Comparison of ENCODE assay signal across 23 cellular contexts in the genomic region with DNA sequence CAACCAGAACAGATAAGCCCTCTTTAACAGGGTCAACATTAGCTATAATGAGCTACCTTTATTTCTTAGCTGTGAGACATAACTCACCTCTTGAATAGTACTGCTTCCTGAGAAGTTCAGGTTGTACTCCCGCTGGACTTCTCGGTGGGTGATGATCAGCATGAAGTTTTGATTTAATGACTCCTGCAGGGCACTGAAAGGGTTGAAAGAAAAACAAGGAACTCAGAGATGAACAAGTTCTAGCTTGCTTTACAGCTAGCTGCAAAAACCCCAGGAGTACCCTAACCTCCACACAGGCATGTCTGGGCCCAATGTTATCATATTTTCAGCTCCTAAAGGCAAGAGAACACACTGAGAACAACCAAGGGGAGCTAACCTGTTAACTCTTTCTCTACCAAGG.
DNase-seq lines count a peak whose midpoint lies in the region; ATAC-seq, FAIRE-seq and TF ChIP-seq lines count a peak whose summit lies in the region.
"Had no signal": no experiment of that assay in that cellular context is flagged by ENCODE, and none has a peak within 500 bp of the region (broad histone marks: within the 10 kb centered on the region; RNA-seq: fewer than 3 reads in every experiment).

No MANE protein-coding gene starts in this region.

- DNase-seq in G401 (ENCODE audit: low spot score), result peak; percentile 27
- peak; percentile 54 for DNase-seq in NCI-H1105 (lab: John Stamatoyannopoulos, UW)
- peak; percentile 64 for DNase-seq in RWPE1 (ENCODE audit: low spot score)
- DNase-seq in foreskin keratinocyte, result peak; percentile 72 to 88
- no peak for DNase-seq in brain microvascular endothelial cell
- DNase-seq in esophagus muscularis mucosa (ENCODE audit: extremely low spot score), result no peak
- no peak for DNase-seq in HTR-8/SVneo (ENCODE audit: insufficient read length, low spot score)
- DNase-seq: activated CD4-positive, alpha-beta T cell treated with anti-CD3 and anti-CD28 coated beads for 36 hours; body of pancreas; CD4-positive, CD25-positive, alpha-beta regulatory T cell; DMS53; heart right ventricle; immature natural killer cell; NCI-H2029 treated with DMSO at 0.1 percent for 48 hours; NCI-H526 treated with DMSO at 0.1 percent for 48 hours; OCI-M1; SIG-M5; T-helper 1 cell; upper lobe of left lung had no signal

- ATAC-seq in foreskin keratinocyte (peak; percentile 96), GM19397 (IDR thresholded peaks at IDR 0.05; ENCODE audit: unreplicated experiment) (no peak)
- ATAC-seq: activated CD4-positive, alpha-beta T cell treated with anti-CD3 and anti-CD28 coated beads for 36 hours; body of pancreas; heart right ventricle had no signal

- POLR2A ChIA-PET in RWPE1 (lab: Yijun Ruan, JAX; ENCODE audit: low non-redundant PET), result no interaction called here

- H3K4me1 ChIP-seq in foreskin keratinocyte (peaks cover 19% of the 10 kb centered on the region), esophagus muscularis mucosa (peaks cover 0 to 27% (median 10%) of the 10 kb centered on the region in 4 donors)

- in situ Hi-C loops in G401 (cut with HindIII; ENCODE audit: low sequenced_read_pairs) (no loop called here), brain microvascular endothelial cell (cut with HindIII; ENCODE audit: low pct_ligation_motif_present, low sequenced_read_pairs) (no loop called here)

- TF ChIP-seq CTCF in RWPE1 (conservative IDR thresholded peaks at IDR 0.05; ENCODE audit: low read depth) (no peak), foreskin keratinocyte (conservative IDR thresholded peaks at IDR 0.05) (no peak), brain microvascular endothelial cell (IDR thresholded peaks at IDR 0.05; ENCODE audit: low read depth, low read length, missing control alignments) (no peak), esophagus muscularis mucosa (IDR thresholded peaks at IDR 0.05) (no peak)

- no peak for FAIRE-seq in HTR-8/SVneo (lab: Jason Lieb, UNC)
- FAIRE-seq: H54 had no signal

- no peaks in the 10 kb centered on the region for H3K27me3 ChIP-seq in foreskin keratinocyte
- H3K27me3 ChIP-seq in brain microvascular endothelial cell (replicated peaks), result no peaks in the 10 kb centered on the region
- no peaks in the 10 kb centered on the region for H3K27me3 ChIP-seq in esophagus muscularis mucosa
- H3K27me3 ChIP-seq: body of pancreas, heart right ventricle, neutrophil, upper lobe of left lung had no signal

- WGBS in esophagus muscularis mucosa, result 73% methylated on average over 2 of the region's 2 CpGs

- H3K4me3 ChIP-seq in brain microvascular endothelial cell (ENCODE audit: low read depth, low read length) (no peak overlapping the region), esophagus muscularis mucosa (no peak overlapping the region)
- H3K4me3 ChIP-seq: body of pancreas, coronary artery, heart right ventricle, upper lobe of left lung had no signal

- H3K36me3 ChIP-seq in brain microvascular endothelial cell (replicated peaks) (no peaks in the 10 kb centered on the region), esophagus muscularis mucosa (no peaks in the 10 kb centered on the region)
- H3K36me3 ChIP-seq: heart right ventricle, neutrophil, upper lobe of left lung had no signal

- TF ChIP-seq POLR2A in esophagus muscularis mucosa (IDR thresholded peaks at IDR 0.05; ENCODE audit: low read depth), result no peak

- TF ChIP-seq EP300 in esophagus muscularis mucosa (IDR thresholded peaks at IDR 0.05), result no peak

- no peaks in the 10 kb centered on the region for H3K9me3 ChIP-seq in esophagus muscularis mucosa
- H3K9me3 ChIP-seq: body of pancreas, heart right ventricle, neutrophil, upper lobe of left lung had no signal

- H3K27ac ChIP-seq in RWPE1 (no peak overlapping the region), foreskin keratinocyte (no peak overlapping the region), brain microvascular endothelial cell (no peak overlapping the region), esophagus muscularis mucosa (replicated peaks in 1 of 4) (no peak overlapping the region)
- H3K27ac ChIP-seq: body of pancreas, coronary artery, heart right ventricle, neutrophil, upper lobe of left lung had no signal

- CTCF ChIA-PET in RWPE1 (lab: Yijun Ruan, JAX), result interaction anchor here (0.5 to 0.7 kb wide), 2 partner anchors 84 to 1437 kb away, joined by 3 to 5 read pairs; no protein-coding TSS in a partner anchor

- intact Hi-C loops in esophagus muscularis mucosa (cut with DNase I), result no loop called here

Comparison
In these comparisons a context has a peak if more than half of its experiments do, and no peak if none do; other contexts are left out.
1. DNase-seq: peak in G401 (single experiment), NCI-H1105 (single experiment), RWPE1 (single experiment) and foreskin keratinocyte (2 of 2); none in brain microvascular endothelial cell (single experiment), esophagus muscularis mucosa (single experiment) and HTR-8/SVneo (single experiment).